Comparison of ENCODE assay signal across 16 cellular contexts in genomic region chr2:239042046-239042445, GRCh38.
DNase-seq lines count a peak whose midpoint lies in the region; ATAC-seq and TF ChIP-seq lines count a peak whose summit lies in the region.
"Had no signal": no experiment of that assay in that cellular context is flagged by ENCODE, and none has a peak within 500 bp of the region (broad histone marks: within the 10 kb centered on the region; RNA-seq: fewer than 3 reads in every experiment).

No MANE protein-coding gene starts in this region.

- no peak overlapping the region for H2BK5ac ChIP-seq in trophoblast cell (ENCODE audit: low read depth, low read length, poor library complexity)

- no peak overlapping the region for H4K8ac ChIP-seq in trophoblast cell (ENCODE audit: low read depth, low read length)

- H3K9me3 ChIP-seq in RWPE2 (ENCODE audit: severe bottlenecking) (no peaks in the 10 kb centered on the region), trophoblast cell (ENCODE audit: insufficient read depth, low read depth, low read length) (peaks cover 2% of the 10 kb centered on the region), GM23248 (ENCODE audit: low read depth) (no peaks in the 10 kb centered on the region)
- H3K9me3 ChIP-seq: Caco-2 had no signal

- H4K91ac ChIP-seq in trophoblast cell (ENCODE audit: low read depth, low read length), result no peak overlapping the region

- in situ Hi-C loops in GM23248 (cut with MboI), result no loop called here

- H4K12ac ChIP-seq in trophoblast cell (ENCODE audit: low read depth, low read length), result no peak overlapping the region

- H3K27ac ChIP-seq in RWPE2 (ENCODE audit: poor library complexity, severe bottlenecking) (no peak overlapping the region), trophoblast cell (ENCODE audit: low read depth, low read length) (no peak overlapping the region), GM23248 (no peak overlapping the region)
- H3K27ac ChIP-seq: HL-60 had no signal

- H3K4me2 ChIP-seq in trophoblast cell (ENCODE audit: low read length) (no peak overlapping the region), GM23248 (ENCODE audit: unreplicated experiment) (no peak overlapping the region)

- H2AK5ac ChIP-seq in trophoblast cell (ENCODE audit: low read length), result no peak overlapping the region

- TF ChIP-seq CTCF in RWPE2 (IDR thresholded peaks at IDR 0.05; ENCODE audit: poor library complexity, severe bottlenecking), result no peak

- H3K79me2 ChIP-seq in trophoblast cell (ENCODE audit: control insufficient read depth, insufficient read depth, low read length, poor library complexity) (no peaks in the 10 kb centered on the region), GM23248 (ENCODE audit: insufficient read depth) (no peaks in the 10 kb centered on the region)

- no peaks in the 10 kb centered on the region for H3K9me2 ChIP-seq in GM23248 (ENCODE audit: insufficient read depth)

- no peak overlapping the region for H3K18ac ChIP-seq in trophoblast cell (ENCODE audit: low read length)

- ATAC-seq in Right ventricle myocardium superior (ENCODE audit: poor library complexity), result no peak
- ATAC-seq in left cardiac atrium, result no peak
- ATAC-seq in RWPE2 (ENCODE audit: low read depth), result no peak
- no peak for ATAC-seq in HG02763 (IDR thresholded peaks at IDR 0.05; ENCODE audit: unreplicated experiment)
- ATAC-seq: CD8-positive, alpha-beta T cell had no signal

- intact Hi-C loops in Right ventricle myocardium superior (cut with DNase I), result no loop called here
- intact Hi-C loops in left cardiac atrium (cut with DNase I), result no loop called here

- H3K27me3 ChIP-seq in RWPE2 (ENCODE audit: insufficient read depth, poor library complexity, severe bottlenecking) (no peaks in the 10 kb centered on the region), trophoblast cell (ENCODE audit: insufficient read depth, low read length) (no peaks in the 10 kb centered on the region), GM23248 (replicated peaks; ENCODE audit: insufficient read depth) (no peaks in the 10 kb centered on the region)

- H3K36me3 ChIP-seq in RWPE2 (ENCODE audit: low read depth) (no peaks in the 10 kb centered on the region), trophoblast cell (ENCODE audit: control insufficient read depth in 1 of 2, insufficient read depth in 2 of 2, low read length in 2 of 2) (no peaks in the 10 kb centered on the region), GM23248 (ENCODE audit: low read depth) (no peaks in the 10 kb centered on the region)

- DNase-seq in Right ventricle myocardium superior (peak; percentile 14), left cardiac atrium (no peak), RWPE2 (ENCODE audit: low spot score) (peak; percentile 24), trophoblast cell (peak; percentile 68 to 81), dedifferentiated amniotic fluid mesenchymal stem cell (ENCODE audit: extremely low spot score) (no peak), GM23248 (no peak)
- DNase-seq: ACHN; Caco-2; CD8-positive, alpha-beta T cell; DND-41; GF-D8; HCEC 1CT; HFFc6; IMR-90 had no signal

- no peaks in the 10 kb centered on the region for H4K20me1 ChIP-seq in GM23248 (ENCODE audit: insufficient read depth)

- no peaks in the 10 kb centered on the region for H3F3A ChIP-seq in GM23248 (ENCODE audit: insufficient read depth)

- no peak overlapping the region for H2BK12ac ChIP-seq in trophoblast cell (ENCODE audit: low read length)

- H2AFZ ChIP-seq in trophoblast cell (ENCODE audit: insufficient read depth, low read length, poor library complexity) (no peak overlapping the region), GM23248 (no peak overlapping the region)

- H3K4ac ChIP-seq in trophoblast cell (ENCODE audit: low read depth, low read length), result no peak overlapping the region

- no peak overlapping the region for H2BK120ac ChIP-seq in trophoblast cell (ENCODE audit: insufficient read depth, low read length, poor library complexity)

- H3K9ac ChIP-seq in trophoblast cell (ENCODE audit: low read length) (no peak overlapping the region), GM23248 (no peak overlapping the region)

- H3K23ac ChIP-seq in trophoblast cell (ENCODE audit: low read length), result no peak overlapping the region

- H3K4me3 ChIP-seq in RWPE2 (ENCODE audit: severe bottlenecking) (no peak overlapping the region), trophoblast cell (ENCODE audit: low read depth, low read length) (no peak overlapping the region), GM23248 (no peak overlapping the region)

- H3K14ac ChIP-seq in trophoblast cell (ENCODE audit: low read length), result no peak overlapping the region

- H3K4me1 ChIP-seq in RWPE2 (ENCODE audit: insufficient read depth, poor library complexity, severe bottlenecking) (no peaks in the 10 kb centered on the region), trophoblast cell (ENCODE audit: control insufficient read depth in 1 of 2, insufficient read depth in 2 of 2, low read length in 2 of 2) (no peaks in the 10 kb centered on the region), GM23248 (ENCODE audit: insufficient read depth) (no peaks in the 10 kb centered on the region)
- H3K4me1 ChIP-seq: Caco-2 had no signal

- H3K79me1 ChIP-seq in trophoblast cell (ENCODE audit: low read length), result no peaks in the 10 kb centered on the region

- no CpG with 5 or more reads among the region's 10 CpGs for WGBS in trophoblast cell (ENCODE audit: extremely low coverage, insufficient coverage, insufficient read length)
- 80 to 82% methylated on average over 10 of the region's 10 CpGs for WGBS in GM23248 (ENCODE audit: low coverage in 1 of 2, low lambda C conversion rate in 2 of 2, missing lambda C conversion rate in 2 of 2), 2 experiments

Comparison
In these comparisons a context has a peak if more than half of its experiments do, and no peak if none do; other contexts are left out.
1. DNase-seq: peak in Right ventricle myocardium superior (single experiment), RWPE2 (single experiment) and trophoblast cell (2 of 2); none in left cardiac atrium (single experiment), dedifferentiated amniotic fluid mesenchymal stem cell (single experiment) and GM23248 (single experiment).